In genomic region chr21:31041295-31042079, GRCh38 we compare ENCODE assay signal across 17 cellular contexts. TPM values are rescaled to one million over a fixed set of nuclear protein-coding genes. Genes with fewer than 3 reads are reported as not detected.
A peak's percentile ranks its signal among the peaks of the same experiment; 100 is the strongest.
DNase-seq lines count a peak whose midpoint lies in the region; ATAC-seq and TF ChIP-seq lines count a peak whose summit lies in the region.
"Had no signal": no experiment of that assay in that cellular context is flagged by ENCODE, and none has a peak within 500 bp of the region (broad histone marks: within the 10 kb centered on the region; RNA-seq: fewer than 3 reads in every experiment).

No MANE protein-coding gene starts in this region.

- H2BK5ac ChIP-seq in mesendoderm (ENCODE audit: low read length): no peak overlapping the region

- H3K56ac ChIP-seq in mesendoderm (ENCODE audit: low read length): no peak overlapping the region

- H4K5ac ChIP-seq in mesendoderm (ENCODE audit: low read length): no peak overlapping the region

- H3K27me3 ChIP-seq in mesendoderm (ENCODE audit: insufficient read depth, low read length, poor library complexity) (no peaks in the 10 kb centered on the region), lower lobe of right lung (ENCODE audit: low read depth) (no peaks in the 10 kb centered on the region)
- H3K27me3 ChIP-seq: adrenal gland had no signal

- no CpG with 5 or more reads among the region's 11 CpGs for WGBS in mesendoderm (ENCODE audit: extremely low coverage, insufficient coverage, low lambda C conversion rate)

- H3K79me1 ChIP-seq in mesendoderm (ENCODE audit: low read length): no peaks in the 10 kb centered on the region

- H3K4me3 ChIP-seq in mesendoderm (ENCODE audit: low read length) (no peak overlapping the region), lower lobe of right lung (no peak overlapping the region)
- H3K4me3 ChIP-seq: adrenal gland, K562 had no signal

- H3K27ac ChIP-seq in mesendoderm (ENCODE audit: low read depth, low read length) (no peak overlapping the region), lower lobe of right lung (no peak overlapping the region)
- H3K27ac ChIP-seq: adrenal gland had no signal

- intact Hi-C loops in lower lobe of right lung (cut with DNase I): no loop called here

- H3K9ac ChIP-seq in mesendoderm (ENCODE audit: low read length): no peak overlapping the region

- no peak overlapping the region for H3K18ac ChIP-seq in mesendoderm (ENCODE audit: low read length)

- H3K4me1 ChIP-seq in mesendoderm (ENCODE audit: control insufficient read depth, low read depth, low read length) (no peaks in the 10 kb centered on the region), lower lobe of right lung (no peaks in the 10 kb centered on the region)
- H3K4me1 ChIP-seq: adrenal gland had no signal

- TF ChIP-seq CTCF in lower lobe of right lung (IDR thresholded peaks at IDR 0.05): no peak

- no peak overlapping the region for H4K8ac ChIP-seq in mesendoderm (ENCODE audit: low read depth, low read length)

- DNase-seq in mesendoderm (peak; percentile 24), lower lobe of right lung (no peak), SW 1271 (lab: John Stamatoyannopoulos, UW) (no peak)
- no peak for DNase-seq in activated CD4-positive, alpha-beta T cell treated with anti-CD3 and anti-CD28 coated beads, Interleukin-2, amount 50 U/mL, for 48 hours
- DNase-seq: activated CD4-positive, alpha-beta T cell treated with anti-CD3 and anti-CD28 coated beads, Interleukin-2, amount 50 U/mL, for 1 hour; activated T-cell treated with anti-CD3 and anti-CD28 coated beads, Interleukin-2, amount 50 U/mL, for 72 hours; adrenal gland; HCEC 1CT; NCI-H1436 treated with DMSO at 0.1 percent for 48 hours; Right ventricle myocardium superior had no signal

- H3K9me3 ChIP-seq in lower lobe of right lung: no peaks in the 10 kb centered on the region
- H3K9me3 ChIP-seq: adrenal gland had no signal

- H3K79me2 ChIP-seq in mesendoderm (ENCODE audit: control insufficient read depth, insufficient read depth, low read length): no peaks in the 10 kb centered on the region

- H3K36me3 ChIP-seq in mesendoderm (ENCODE audit: control insufficient read depth, insufficient read depth, low read length) (no peaks in the 10 kb centered on the region), lower lobe of right lung (no peaks in the 10 kb centered on the region)
- H3K36me3 ChIP-seq: adrenal gland had no signal

- no peak overlapping the region for H2BK15ac ChIP-seq in mesendoderm (replicated peaks; ENCODE audit: low read depth)

- no peak overlapping the region for H2AK5ac ChIP-seq in mesendoderm (ENCODE audit: low read length)

- no peak overlapping the region for H2BK120ac ChIP-seq in mesendoderm (ENCODE audit: low read depth, low read length)

- H3K4ac ChIP-seq in mesendoderm (ENCODE audit: low read depth, low read length): no peak overlapping the region

- H3K4me2 ChIP-seq in mesendoderm (ENCODE audit: low read length): no peak overlapping the region

- peak; percentile 55 for ATAC-seq in GM18868 (IDR thresholded peaks at IDR 0.05; ENCODE audit: unreplicated experiment)
- ATAC-seq in GM21526 (IDR thresholded peaks at IDR 0.05; ENCODE audit: low FRiP score, unreplicated experiment): peak; percentile 61
- peak; percentile 65 for ATAC-seq in HG03159 (IDR thresholded peaks at IDR 0.05; ENCODE audit: unreplicated experiment)
- ATAC-seq in lower lobe of right lung: no peak
- no peak for ATAC-seq in HG03025 (IDR thresholded peaks at IDR 0.05; ENCODE audit: low FRiP score, unreplicated experiment)
- ATAC-seq: activated T-cell treated with anti-CD3 and anti-CD28 coated beads, Interleukin-2, amount 50 U/mL, for 72 hours; K562 had no signal

- H3K23ac ChIP-seq in mesendoderm (ENCODE audit: low read length): no peak overlapping the region

RNA-seq across cellular contexts. Expression of gene KRTAP19-8, which starts 3.2 kb away (rescaled TPM):
- polyA plus RNA-seq in mesendoderm (2013, experiment 1 of 2): not detected
- polyA plus RNA-seq in mesendoderm (2013, experiment 2 of 2): not detected
- total RNA-seq in lower lobe of right lung: not detected
- total RNA-seq: activated T-cell treated with anti-CD3 and anti-CD28 coated beads, Interleukin-2, amount 50 U/mL, for 72 hours; adrenal gland; endothelial cell of umbilical vein; K562; Right ventricle myocardium superior had no signal
- polyA plus RNA-seq: adrenal gland, CD14-positive monocyte, endothelial cell of umbilical vein, K562 had no signal

Comparison
In these comparisons a context has a peak if more than half of its experiments do, and no peak if none do; other contexts are left out.
1. ATAC-seq: peak in GM18868 (single experiment), GM21526 (single experiment) and HG03159 (single experiment); none in lower lobe of right lung (0 of 2) and HG03025 (single experiment).